26 cellular contexts compared by ENCODE assay signal in the genomic region with DNA sequence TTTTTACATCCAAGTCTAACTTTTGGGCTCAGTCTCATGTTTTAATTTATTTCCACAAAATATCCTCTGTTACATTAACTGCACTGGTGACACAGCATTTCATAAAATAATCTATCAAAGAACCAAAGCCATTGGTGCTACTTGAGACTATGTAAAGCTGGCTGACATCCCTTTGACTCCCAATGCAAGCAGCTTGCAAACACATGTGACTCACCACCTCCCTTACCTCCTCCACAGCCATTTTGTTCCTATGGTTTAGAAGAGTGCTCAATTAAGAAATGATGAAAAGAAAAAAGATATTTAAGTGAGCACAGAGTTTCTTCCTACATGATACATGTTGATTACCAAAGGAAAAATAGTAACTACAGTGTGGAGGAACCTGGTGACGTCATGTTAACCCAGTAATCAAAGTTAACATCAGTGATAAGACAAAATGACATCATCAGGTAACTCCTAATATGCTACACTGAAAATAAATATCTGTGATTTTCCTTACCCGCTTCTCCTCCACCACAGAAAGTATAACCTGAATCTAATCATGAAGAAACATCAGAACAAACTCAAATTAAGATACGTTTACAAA. TPM values are rescaled to one million over a fixed set of nuclear protein-coding genes. Genes with fewer than 3 reads are reported as not detected.
"Had no signal": no experiment of that assay in that cellular context is flagged by ENCODE, and none has a peak within 500 bp of the region (broad histone marks: within the 10 kb centered on the region; RNA-seq: fewer than 3 reads in every experiment).

No MANE protein-coding gene starts in this region.

- H3K4me1 Mint-ChIP-seq: activated B cell treated with CpG ODN at 0.5 μM for 24 hours; activated naive CD8-positive, alpha-beta T cell treated with anti-CD3 and anti-CD28 coated beads, Interleukin-2, amount 50 U/mL, for 24 hours; naive B cell; stimulated activated naive B cell treated with anti-CD40 and anti-IgM and Interleukin-4, amounts not matched to agents 10 μg/mL and 1 μg/mL and 100 μg/mL, for 72 hours had no signal

- H3K36me3 ChIP-seq: cardiac muscle cell, lower lobe of right lung, sigmoid colon, transverse colon had no signal

- H3K9me3 ChIP-seq: lower lobe of right lung, sigmoid colon, transverse colon had no signal

- H3K27ac Mint-ChIP-seq: activated B cell treated with CpG ODN at 0.5 μM for 24 hours; activated CD4-positive, alpha-beta memory T cell treated with anti-CD3 and anti-CD28 coated beads for 36 hours; activated naive CD8-positive, alpha-beta T cell treated with anti-CD3 and anti-CD28 coated beads, Interleukin-2, amount 50 U/mL, for 24 hours; endodermal cell; naive B cell; stimulated activated naive B cell treated with anti-CD40 and anti-IgM and Interleukin-4, amounts not matched to agents 10 μg/mL and 1 μg/mL and 100 μg/mL, for 72 hours had no signal

- H3K27ac ChIP-seq: cardiac muscle cell, lower lobe of right lung, sigmoid colon, transverse colon had no signal

- H3K4me1 ChIP-seq: lower lobe of right lung, sigmoid colon, transverse colon had no signal

- H3K27me3 Mint-ChIP-seq: activated B cell treated with CpG ODN at 0.5 μM for 24 hours; activated naive CD8-positive, alpha-beta T cell treated with anti-CD3 and anti-CD28 coated beads, Interleukin-2, amount 50 U/mL, for 24 hours; naive B cell; stimulated activated naive B cell treated with anti-CD40 and anti-IgM and Interleukin-4, amounts not matched to agents 10 μg/mL and 1 μg/mL and 100 μg/mL, for 72 hours had no signal

- H3K4me3 Mint-ChIP-seq: activated B cell treated with CpG ODN at 0.5 μM for 24 hours; activated CD4-positive, alpha-beta memory T cell treated with anti-CD3 and anti-CD28 coated beads for 36 hours; activated naive CD8-positive, alpha-beta T cell treated with anti-CD3 and anti-CD28 coated beads, Interleukin-2, amount 50 U/mL, for 24 hours; endodermal cell; naive B cell; stimulated activated naive B cell treated with anti-CD40 and anti-IgM and Interleukin-4, amounts not matched to agents 10 μg/mL and 1 μg/mL and 100 μg/mL, for 72 hours had no signal

- H3K36me3 Mint-ChIP-seq: activated CD4-positive, alpha-beta memory T cell treated with anti-CD3 and anti-CD28 coated beads for 36 hours; naive B cell; stimulated activated naive B cell treated with anti-CD40 and anti-IgM and Interleukin-4, amounts not matched to agents 10 μg/mL and 1 μg/mL and 100 μg/mL, for 72 hours had no signal

- H3K27me3 ChIP-seq: cardiac muscle cell, sigmoid colon, transverse colon had no signal

- FAIRE-seq: urothelium cell line had no signal

- H3K9me3 Mint-ChIP-seq: activated CD4-positive, alpha-beta memory T cell treated with anti-CD3 and anti-CD28 coated beads for 36 hours; endodermal cell; stimulated activated naive B cell treated with anti-CD40 and anti-IgM and Interleukin-4, amounts not matched to agents 10 μg/mL and 1 μg/mL and 100 μg/mL, for 72 hours had no signal

- H3K4me3 ChIP-seq: cardiac muscle cell, lower lobe of right lung, sigmoid colon, transverse colon had no signal

- DNase-seq: activated B cell treated with CpG ODN at 0.5 μM for 24 hours; activated CD4-positive, alpha-beta memory T cell treated with anti-CD3 and anti-CD28 coated beads for 36 hours; activated CD4-positive, alpha-beta T cell treated with anti-CD3 and anti-CD28 coated beads for 48 hours; activated gamma-delta T cell; activated naive CD4-positive, alpha-beta T cell treated with anti-CD3 and anti-CD28 coated beads, Interleukin-2, amount 50 U/mL, for 16 hours; activated naive CD8-positive, alpha-beta T cell treated with anti-CD3 and anti-CD28 coated beads, Interleukin-2, amount 50 U/mL, for 24 hours; cortex of kidney; endodermal cell; foreskin melanocyte; lower lobe of right lung; naive B cell; posterior cingulate gyrus; sigmoid colon; stimulated activated CD4-positive, alpha-beta T cell treated with anti-CD3 and anti-CD28 coated beads, Interleukin-2, amount 100 ng/mL, for 48 hours; stimulated activated CD8-positive, alpha-beta memory T cell treated with anti-CD3 and anti-CD28 coated beads, Interleukin-4, amount 100 ng/mL, for 48 hours; stimulated activated naive B cell treated with anti-CD40 and anti-IgM and Interleukin-4, amounts not matched to agents 10 μg/mL and 1 μg/mL and 100 μg/mL, for 72 hours; T1000; transverse colon had no signal

RNA-seq across cellular contexts. Expression of gene LGSN, which starts 53.3 kb away (rescaled TPM):
- total RNA-seq: cardiac muscle cell, cerebellum, epithelial cell of proximal tubule, kidney epithelial cell, mesenteric fat pad, omental fat pad, sigmoid colon had no signal
- polyA plus RNA-seq: cardiac muscle cell, neural cell had no signal
